Comparison of ENCODE assay signal across 11 cellular contexts in the genomic region with DNA sequence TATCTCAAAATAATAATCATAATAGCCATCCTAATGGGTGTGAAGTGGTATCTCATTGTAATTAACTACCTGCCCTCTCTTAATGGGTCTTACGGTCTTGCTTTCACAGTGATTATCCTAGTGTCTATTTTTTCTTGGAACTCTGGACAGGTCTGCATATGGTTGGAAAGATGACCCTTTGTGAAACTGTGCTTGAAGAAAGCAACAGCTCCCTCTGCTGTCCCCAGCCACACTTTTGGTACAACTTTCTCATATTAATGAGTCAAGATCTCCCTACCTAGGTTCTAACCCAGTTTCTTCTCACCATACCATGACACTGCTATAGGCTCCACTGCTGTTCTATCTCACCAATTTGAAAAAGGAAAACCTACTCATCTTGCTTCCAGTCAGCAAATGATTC. TPM values are rescaled to one million over a fixed set of nuclear protein-coding genes. Genes with fewer than 3 reads are reported as not detected.
DNase-seq lines count a peak whose midpoint lies in the region; FAIRE-seq and TF ChIP-seq lines count a peak whose summit lies in the region.
"Had no signal": no experiment of that assay in that cellular context is flagged by ENCODE, and none has a peak within 500 bp of the region (broad histone marks: within the 10 kb centered on the region; RNA-seq: fewer than 3 reads in every experiment).

No MANE protein-coding gene starts in this region.

- no peaks in the 10 kb centered on the region for H3K4me1 Mint-ChIP-seq in osteocyte (ENCODE audit: unreplicated experiment)
- H3K4me1 Mint-ChIP-seq in T-helper 2 cell treated with Interferon-gamma antibody and Interleukin-4, amounts not matched to agents 5 μg/mL and 100 μg/mL, for 36 hours (ENCODE audit: low read depth): no peaks in the 10 kb centered on the region
- H3K4me1 Mint-ChIP-seq: activated naive CD8-positive, alpha-beta T cell treated with anti-CD3 and anti-CD28 coated beads, Interleukin-2, amount 10 ng/mL, durations not matched to agents 7 days and 5 days had no signal

- no peaks in the 10 kb centered on the region for H3K9me3 ChIP-seq in Loucy (ENCODE audit: insufficient read depth, low read depth, low read length)

- H3K4me1 ChIP-seq in Loucy (ENCODE audit: insufficient read depth, low read length, poor library complexity, severe bottlenecking): no peaks in the 10 kb centered on the region

- H3K27me3 ChIP-seq in Loucy (ENCODE audit: insufficient read depth, low read length, poor library complexity, severe bottlenecking): no peaks in the 10 kb centered on the region
- no peaks in the 10 kb centered on the region for H3K27me3 ChIP-seq in bronchial epithelial cell (ENCODE audit: control insufficient read depth, insufficient read depth, low read length)

- no peaks in the 10 kb centered on the region for H3F3A ChIP-seq in Loucy (ENCODE audit: low read depth)

- H3K36me3 ChIP-seq in Loucy (ENCODE audit: insufficient read depth, low read length) (no peaks in the 10 kb centered on the region), bronchial epithelial cell (ENCODE audit: control insufficient read depth, insufficient read depth, low read length) (no peaks in the 10 kb centered on the region)
- H3K36me3 ChIP-seq: BLaER1 treated with 17β-estradiol and CSF1 and Interleukin-3, amounts not matched to agents 10 nM and 100 nM had no signal

- no peak overlapping the region for H3K4me3 Mint-ChIP-seq in osteocyte (ENCODE audit: unreplicated experiment)
- H3K4me3 Mint-ChIP-seq in T-helper 2 cell treated with Interferon-gamma antibody and Interleukin-4, amounts not matched to agents 5 μg/mL and 100 μg/mL, for 36 hours: no peak overlapping the region
- H3K4me3 Mint-ChIP-seq: activated naive CD8-positive, alpha-beta T cell treated with anti-CD3 and anti-CD28 coated beads, Interleukin-2, amount 10 ng/mL, durations not matched to agents 7 days and 5 days had no signal

- H3K9me3 Mint-ChIP-seq in osteocyte (ENCODE audit: unreplicated experiment): no peaks in the 10 kb centered on the region
- no peaks in the 10 kb centered on the region for H3K9me3 Mint-ChIP-seq in T-helper 2 cell treated with Interferon-gamma antibody and Interleukin-4, amounts not matched to agents 5 μg/mL and 100 μg/mL, for 36 hours
- H3K9me3 Mint-ChIP-seq: activated naive CD8-positive, alpha-beta T cell treated with anti-CD3 and anti-CD28 coated beads, Interleukin-2, amount 10 ng/mL, durations not matched to agents 7 days and 5 days had no signal

- H3K27ac Mint-ChIP-seq in osteocyte (ENCODE audit: unreplicated experiment): no peak overlapping the region
- no peak overlapping the region for H3K27ac Mint-ChIP-seq in T-helper 2 cell treated with Interferon-gamma antibody and Interleukin-4, amounts not matched to agents 5 μg/mL and 100 μg/mL, for 36 hours
- H3K27ac Mint-ChIP-seq: activated naive CD8-positive, alpha-beta T cell treated with anti-CD3 and anti-CD28 coated beads, Interleukin-2, amount 10 ng/mL, durations not matched to agents 7 days and 5 days had no signal

- H3K79me2 ChIP-seq in Loucy (ENCODE audit: insufficient read depth, low read length): no peaks in the 10 kb centered on the region

- TF ChIP-seq CTCF in Loucy (conservative IDR thresholded peaks at IDR 0.05; ENCODE audit: low read length): peak; percentile 56
- TF ChIP-seq CTCF in bronchial epithelial cell (IDR thresholded peaks at IDR 0.05; ENCODE audit: insufficient read depth, low read length, severe bottlenecking): peak; percentile 51
- TF ChIP-seq CTCF in osteocyte (IDR thresholded peaks at IDR 0.05): peak; percentile 55

- no peaks in the 10 kb centered on the region for H4K20me1 ChIP-seq in Loucy (ENCODE audit: insufficient read depth, low read length, poor library complexity, severe bottlenecking)

- H3K36me3 Mint-ChIP-seq in osteocyte (ENCODE audit: unreplicated experiment): no peaks in the 10 kb centered on the region
- no peaks in the 10 kb centered on the region for H3K36me3 Mint-ChIP-seq in T-helper 2 cell treated with Interferon-gamma antibody and Interleukin-4, amounts not matched to agents 5 μg/mL and 100 μg/mL, for 36 hours (ENCODE audit: low read depth)
- H3K36me3 Mint-ChIP-seq: activated naive CD8-positive, alpha-beta T cell treated with anti-CD3 and anti-CD28 coated beads, Interleukin-2, amount 10 ng/mL, durations not matched to agents 7 days and 5 days had no signal

- H3K9me2 ChIP-seq in Loucy (replicated peaks; ENCODE audit: low read depth, low read length): no peaks in the 10 kb centered on the region

- DNase-seq in NCI-H2107 treated with DMSO at 0.1 percent for 48 hours (lab: John Stamatoyannopoulos, UW; ENCODE audit: unreplicated experiment) (peak; percentile 2), NCI-H2107 (lab: John Stamatoyannopoulos, UW) (no peak), bronchial epithelial cell (ENCODE audit: low read depth) (peak; percentile 38), osteocyte (ENCODE audit: extremely low spot score, unreplicated experiment) (no peak), DMS79 (lab: John Stamatoyannopoulos, UW) (no peak)
- no peak for DNase-seq in stimulated activated CD4-positive, alpha-beta T cell treated with anti-CD3 and anti-CD28 coated beads, Interleukin-12 subunit alpha, Interleukin-12 subunit beta, amount 100 ng/mL, for 4 hours
- DNase-seq in T-helper 2 cell treated with Interferon-gamma antibody and Interleukin-4, amounts not matched to agents 5 μg/mL and 100 μg/mL, for 36 hours (ENCODE audit: low spot score): no peak
- DNase-seq: activated naive CD8-positive, alpha-beta T cell treated with anti-CD3 and anti-CD28 coated beads, Interleukin-2, amount 10 ng/mL, durations not matched to agents 7 days and 5 days had no signal

- no peak overlapping the region for H3K9ac ChIP-seq in Loucy (ENCODE audit: low read depth, low read length, poor library complexity, severe bottlenecking)
- H3K9ac ChIP-seq: BLaER1 treated with 17β-estradiol and CSF1 and Interleukin-3, amounts not matched to agents 10 nM and 100 nM had no signal

- H3K4me3 ChIP-seq in Loucy (ENCODE audit: low read length, poor library complexity, severe bottlenecking) (no peak overlapping the region), bronchial epithelial cell (ENCODE audit: low read depth, low read length) (no peak overlapping the region)
- H3K4me3 ChIP-seq: BLaER1 treated with 17β-estradiol and CSF1 and Interleukin-3, amounts not matched to agents 10 nM and 100 nM had no signal

- H3K27me3 Mint-ChIP-seq in osteocyte (ENCODE audit: unreplicated experiment): no peaks in the 10 kb centered on the region
- H3K27me3 Mint-ChIP-seq in T-helper 2 cell treated with Interferon-gamma antibody and Interleukin-4, amounts not matched to agents 5 μg/mL and 100 μg/mL, for 36 hours (ENCODE audit: low read depth): no peaks in the 10 kb centered on the region
- H3K27me3 Mint-ChIP-seq: activated naive CD8-positive, alpha-beta T cell treated with anti-CD3 and anti-CD28 coated beads, Interleukin-2, amount 10 ng/mL, durations not matched to agents 7 days and 5 days had no signal

- no peak overlapping the region for H2AFZ ChIP-seq in Loucy (ENCODE audit: low read length)

- FAIRE-seq in bronchial epithelial cell (lab: Jason Lieb, UNC): no peak

- H3K4me2 ChIP-seq in Loucy (ENCODE audit: low read depth, low read length, poor library complexity, severe bottlenecking): no peak overlapping the region
- H3K4me2 ChIP-seq: BLaER1 treated with 17β-estradiol and CSF1 and Interleukin-3, amounts not matched to agents 10 nM and 100 nM had no signal

RNA-seq across cellular contexts. Expression of gene TFDP3, which starts 2.4 kb away (rescaled TPM):
- not detected in 2 replicates for total RNA-seq in bronchial epithelial cell
- total RNA-seq in osteocyte: not detected in 2 replicates
- total RNA-seq: activated naive CD8-positive, alpha-beta T cell treated with anti-CD3 and anti-CD28 coated beads, Interleukin-2, amount 10 ng/mL, durations not matched to agents 7 days and 5 days; liver had no signal

Comparison
In these comparisons a context has a peak if more than half of its experiments do, and no peak if none do; other contexts are left out.
1. DNase-seq: peak in NCI-H2107 treated with DMSO at 0.1 percent for 48 hours (single experiment) and bronchial epithelial cell (single experiment); none in NCI-H2107 (single experiment), osteocyte (single experiment), stimulated activated CD4-positive, alpha-beta T cell treated with anti-CD3 and anti-CD28 coated beads, Interleukin-12 subunit alpha, Interleukin-12 subunit beta, amount 100 ng/mL, for 4 hours (single experiment), DMS79 (single experiment) and T-helper 2 cell treated with Interferon-gamma antibody and Interleukin-4, amounts not matched to agents 5 μg/mL and 100 μg/mL, for 36 hours (single experiment).
2. Peak in every context shown above with its lines, with median percentiles within 50 percentile points of each other: CTCF ChIP-seq.